33 cellular contexts compared by ENCODE assay signal in genomic region chr21:44842087-44842486, GRCh38.
"Had no signal": no experiment of that assay in that cellular context is flagged by ENCODE, and none has a peak within 500 bp of the region (broad histone marks: within the 10 kb centered on the region; RNA-seq: fewer than 3 reads in every experiment).

No MANE protein-coding gene starts in this region.

- DNase-seq: activated CD4-positive, alpha-beta memory T cell treated with anti-CD3 and anti-CD28 coated beads, Interleukin-2, amount 10 ng/mL, durations not matched to agents 7 days and 5 days; activated CD4-positive, alpha-beta T cell treated with anti-CD3 and anti-CD28 coated beads for 1 hour; activated CD4-positive, alpha-beta T cell treated with anti-CD3 and anti-CD28 coated beads for 36 hours; activated CD4-positive, alpha-beta T cell treated with anti-CD3 and anti-CD28 coated beads for 48 hours; activated CD4-positive, alpha-beta T cell treated with anti-CD3 and anti-CD28 coated beads, Interleukin-2, amount 10 ng/mL, durations not matched to agents 7 days and 5 days; activated CD4-positive, alpha-beta T cell treated with anti-CD3 and anti-CD28 coated beads, Interleukin-2, amount 50 U/mL, for 48 hours; activated CD4-positive, CD25-positive, alpha-beta regulatory T cell; activated CD8-positive, alpha-beta memory T cell treated with anti-CD3 and anti-CD28 coated beads for 24 hours; activated CD8-positive, alpha-beta memory T cell treated with anti-CD3 and anti-CD28 coated beads, Interleukin-2, amount 10 ng/mL, durations not matched to agents 7 days and 5 days; activated CD8-positive, alpha-beta memory T cell treated with anti-CD3 and anti-CD28 coated beads, Interleukin-2, amount 50 U/mL, for 48 hours; activated CD8-positive, alpha-beta T cell treated with anti-CD3 and anti-CD28 coated beads, Interleukin-2, amount 10 ng/mL, durations not matched to agents 7 days and 5 days; activated gamma-delta T cell; activated naive CD4-positive, alpha-beta T cell treated with anti-CD3 and anti-CD28 coated beads for 36 hours; activated naive CD4-positive, alpha-beta T cell treated with anti-CD3 and anti-CD28 coated beads, Interleukin-2, amount 50 U/mL, for 16 hours; activated naive CD8-positive, alpha-beta T cell treated with anti-CD3 and anti-CD28 coated beads for 36 hours; activated T-cell treated with anti-CD3 and anti-CD28 coated beads, Interleukin-2, amount 50 U/mL, for 24 hours; activated T-cell treated with anti-CD3 and anti-CD28 coated beads, Interleukin-2, amount 50 U/mL, for 48 hours; amniotic stem cell; aorta; body of pancreas; brain microvascular endothelial cell; central memory CD4-positive, alpha-beta T cell; T-helper 1 cell; T-helper 2 cell; T-helper 9 cell; WERI-Rb-1 had no signal

- H3K9me3 ChIP-seq: adrenal gland, body of pancreas, breast epithelium had no signal

- H3K4me3 ChIP-seq: adrenal gland, body of pancreas, breast epithelium had no signal

- H3K27ac ChIP-seq: adrenal gland, body of pancreas, brain microvascular endothelial cell, breast epithelium, WERI-Rb-1 had no signal

- ATAC-seq: activated CD4-positive, alpha-beta T cell treated with anti-CD3 and anti-CD28 coated beads for 36 hours; activated CD4-positive, CD25-positive, alpha-beta regulatory T cell treated with anti-CD3 and anti-CD28 coated beads, Interleukin-2, amount 50 U/mL, for 24 hours; activated CD8-positive, alpha-beta memory T cell treated with anti-CD3 and anti-CD28 coated beads, Interleukin-2, amount 10 ng/mL, durations not matched to agents 7 days and 5 days; activated CD8-positive, alpha-beta T cell treated with anti-CD3 and anti-CD28 coated beads, Interleukin-2, amount 10 ng/mL, durations not matched to agents 7 days and 5 days; activated naive CD4-positive, alpha-beta T cell treated with anti-CD3 and anti-CD28 coated beads, Interleukin-2, amount 50 U/mL, for 72 hours; body of pancreas; WTC11 had no signal

- H3K36me3 ChIP-seq: adrenal gland, brain microvascular endothelial cell, breast epithelium, WERI-Rb-1 had no signal

- FAIRE-seq: astrocyte, colon had no signal
